ENCODE assay signal across 8 cellular contexts in genomic region chr3:97971679-97972567, GRCh38. TPM values are rescaled to one million over a fixed set of nuclear protein-coding genes. Genes with fewer than 3 reads are reported as not detected.
DNase-seq lines count a peak whose midpoint lies in the region; ATAC-seq, FAIRE-seq and TF ChIP-seq lines count a peak whose summit lies in the region.

RIOX2 (minus strand) TSS chr3:97972431; CDS start chr3:97967593, 4,838 bp downstream.

- H3K27ac Mint-ChIP-seq in CD4-positive, CD25-positive, alpha-beta regulatory T cell, result peak within 1 kb of the TSS; percentile 76 to 98 (median 94)

- H3K79me2 ChIP-seq in endothelial cell of umbilical vein (ENCODE audit: control insufficient read depth, insufficient read depth, low read length), result peaks cover 36% of the 10 kb centered on the region

- peaks cover 7% of the 10 kb centered on the region for H3K36me3 Mint-ChIP-seq in CD4-positive, CD25-positive, alpha-beta regulatory T cell

- H3K27me3 Mint-ChIP-seq in CD4-positive, CD25-positive, alpha-beta regulatory T cell, result no peaks in the 10 kb centered on the region

- H3K9ac ChIP-seq in endothelial cell of umbilical vein (replicated peaks; ENCODE audit: extremely low read depth, insufficient read depth, low read length), result peak within 1 kb of the TSS; percentile 43

- H2AFZ ChIP-seq in endothelial cell of umbilical vein (ENCODE audit: low read depth, low read length), result peak within 1 kb of the TSS; percentile 94

- no peaks in the 10 kb centered on the region for H3K9me3 ChIP-seq in CD4-positive, CD25-positive, alpha-beta regulatory T cell (ENCODE audit: control insufficient read depth in 2 of 2, low read length in 2 of 2)
- H3K9me3 ChIP-seq in endothelial cell of umbilical vein (replicated peaks; ENCODE audit: control insufficient read depth, insufficient read depth, low read length), result no peaks in the 10 kb centered on the region
- H3K9me3 ChIP-seq in mononuclear cell (ENCODE audit: low read depth, low read length), result no peaks in the 10 kb centered on the region

- ATAC-seq in CD4-positive, CD25-positive, alpha-beta regulatory T cell (ENCODE audit: low read depth in 2 of 2), result peak; percentile 90 to 91
- peak; percentile 93 for ATAC-seq in GM19324 (IDR thresholded peaks at IDR 0.05; ENCODE audit: low FRiP score, unreplicated experiment)
- peak; percentile 75 for ATAC-seq in HG03469 (IDR thresholded peaks at IDR 0.05; ENCODE audit: unreplicated experiment)

- DNase-seq in CD4-positive, CD25-positive, alpha-beta regulatory T cell, result peak; percentile 54 to 90 (median 79)
- DNase-seq in NOMO-1 treated with DMSO at 0.1 percent for 48 hours (lab: John Stamatoyannopoulos, UW; ENCODE audit: unreplicated experiment), result peak; percentile 71
- DNase-seq in activated CD8-positive, alpha-beta memory T cell treated with anti-CD3 and anti-CD28 coated beads, Interleukin-2, amount 50 U/mL, for 1 hour (ENCODE audit: extremely low read depth), result peak; percentile 33
- DNase-seq in endothelial cell of umbilical vein (ENCODE audit: low read depth, low spot score), result peak; percentile 62
- peak; percentile 66 for DNase-seq in stimulated activated CD8-positive, alpha-beta memory T cell treated with anti-CD3 and anti-CD28 coated beads, Interleukin-4, amount 100 ng/mL, for 24 hours (ENCODE audit: low read depth)

- peak within 1 kb of the TSS; percentile 90 to 96 (median 94) for H3K4me3 Mint-ChIP-seq in CD4-positive, CD25-positive, alpha-beta regulatory T cell

- peak within 1 kb of the TSS; percentile 67 for H3K27ac ChIP-seq in CD4-positive, CD25-positive, alpha-beta regulatory T cell (ENCODE audit: insufficient read depth, low read length, poor library complexity, severe bottlenecking)
- peak within 1 kb of the TSS; percentile 29 for H3K27ac ChIP-seq in endothelial cell of umbilical vein (ENCODE audit: insufficient read depth, low read depth, low read length)

- H3K4me3 ChIP-seq in CD4-positive, CD25-positive, alpha-beta regulatory T cell (ENCODE audit: low read depth, low read length), result peak within 1 kb of the TSS; percentile 78
- peak within 1 kb of the TSS; percentile 35 to 97 (median 56) for H3K4me3 ChIP-seq in endothelial cell of umbilical vein (replicated peaks in 1 of 3; ENCODE audit: insufficient read depth in 1 of 3, low read depth in 1 of 3, low read length in 3 of 3)
- peak within 1 kb of the TSS; percentile 55 for H3K4me3 ChIP-seq in mononuclear cell (ENCODE audit: low read length)

- TF ChIP-seq POLR2A in endothelial cell of umbilical vein (IDR thresholded peaks at IDR 0.05; ENCODE audit: low read depth, low read length), result peak; percentile 82

- dilution Hi-C loops in endothelial cell of umbilical vein (cut with MboI; ENCODE audit: extremely low pct_ligation_motif_present, low sequenced_read_pairs), result no loop called here

- peaks cover 32% of the 10 kb centered on the region for H3K4me1 ChIP-seq in CD4-positive, CD25-positive, alpha-beta regulatory T cell (ENCODE audit: control insufficient read depth, insufficient read depth, low read length, poor library complexity, severe bottlenecking)
- H3K4me1 ChIP-seq in endothelial cell of umbilical vein (ENCODE audit: control insufficient read depth, extremely low read depth, insufficient read depth, low read length) (peaks cover 17% of the 10 kb centered on the region), mononuclear cell (ENCODE audit: insufficient read depth, low read length) (peaks cover 30% of the 10 kb centered on the region)

- H3K36me3 ChIP-seq in CD4-positive, CD25-positive, alpha-beta regulatory T cell (ENCODE audit: control insufficient read depth, insufficient read depth, low read length), result peaks cover 3% of the 10 kb centered on the region
- H3K36me3 ChIP-seq in endothelial cell of umbilical vein (ENCODE audit: control insufficient read depth in 2 of 2, extremely low read depth in 1 of 2, insufficient read depth in 2 of 2, low read length in 2 of 2), result no peaks in the 10 kb centered on the region

- peak within 1 kb of the TSS; percentile 73 for H3K4me2 ChIP-seq in endothelial cell of umbilical vein (ENCODE audit: insufficient read depth, low read length)

- H4K20me1 ChIP-seq in endothelial cell of umbilical vein (replicated peaks; ENCODE audit: control insufficient read depth, extremely low read depth, insufficient read depth, low read length), result no peaks in the 10 kb centered on the region

- BruUV-seq in endothelial cell of umbilical vein (replicated peaks; lab: Mats Ljungman, UMichigan), result TSS peak; percentile 40

- peak; percentile 38 for FAIRE-seq in endothelial cell of umbilical vein (lab: Jason Lieb, UNC)

- no peaks in the 10 kb centered on the region for H3K9me1 ChIP-seq in endothelial cell of umbilical vein (replicated peaks; ENCODE audit: control insufficient read depth, extremely low read depth, insufficient read depth, low read length)

- CTCF ChIA-PET in endothelial cell of umbilical vein (lab: Charles Lee), result interaction anchor here (0.6 to 1.7 kb wide), 3 partner anchors 17 to 207 kb away, joined by 3 to 4 read pairs (median 3); partner anchors contain the start of gene ARL6

- POLR2A ChIA-PET in endothelial cell of umbilical vein (lab: Charles Lee), result no interaction called here

- H3K4me1 Mint-ChIP-seq in CD4-positive, CD25-positive, alpha-beta regulatory T cell, result peaks cover 29 to 65% (median 46%) of the 10 kb centered on the region in 4 donors

- no peaks in the 10 kb centered on the region for H3K9me3 Mint-ChIP-seq in CD4-positive, CD25-positive, alpha-beta regulatory T cell

- H3K27me3 ChIP-seq in CD4-positive, CD25-positive, alpha-beta regulatory T cell (ENCODE audit: control insufficient read depth, insufficient read depth, low read length), result no peaks in the 10 kb centered on the region
- no peaks in the 10 kb centered on the region for H3K27me3 ChIP-seq in endothelial cell of umbilical vein (ENCODE audit: control insufficient read depth in 2 of 2, insufficient read depth in 2 of 2, low read length in 2 of 2)
- no peaks in the 10 kb centered on the region for H3K27me3 ChIP-seq in mononuclear cell (ENCODE audit: insufficient read depth, low read length)

- peak in 1 of 2 donors; percentile 15 for TF ChIP-seq CTCF in endothelial cell of umbilical vein (IDR thresholded peaks at IDR 0.05; ENCODE audit: extremely low read depth in 1 of 2, insufficient read depth in 1 of 2, low read depth in 1 of 2, low read length in 2 of 2)

- intact Hi-C loops in endothelial cell of umbilical vein (cut with micrococcal nuclease), result loop anchor here (1.0 kb wide), 1 partner anchor 150 kb away; the partner anchor contains the start of gene CRYBG3

TF ChIP-seq in endothelial cell of umbilical vein, 7 proteins besides CTCF, POLR2A, EP300 and RAD21:
- TF ChIP-seq JUN (IDR thresholded peaks at IDR 0.05; ENCODE audit: borderline replicate concordance, insufficient read depth, insufficient read length, low read depth) (no peak), FOS (IDR thresholded peaks at IDR 0.05; ENCODE audit: borderline replicate concordance, insufficient read depth, low read length) (no peak), EZH2 (IDR thresholded peaks at IDR 0.05; ENCODE audit: borderline replicate concordance, low read depth, low read length, severe bottlenecking) (no peak), MAX (IDR thresholded peaks at IDR 0.05; ENCODE audit: insufficient read depth, insufficient read length) (peak; percentile 89), GATA2 (IDR thresholded peaks at IDR 0.05; ENCODE audit: insufficient read depth, insufficient read length, low read depth, low read length) (no peak), POLR2AphosphoS5 (IDR thresholded peaks at IDR 0.05; ENCODE audit: insufficient read depth, low read depth, low read length) (peak; percentile 89), MYC (IDR thresholded peaks at IDR 0.05; ENCODE audit: low read depth, low read length) (peak; percentile 54)

RNA-seq across cellular contexts. Expression of gene RIOX2, which starts in this region (rescaled TPM):
- 21.8 TPM for total RNA-seq in CD4-positive, CD25-positive, alpha-beta regulatory T cell
- 10 to 100 TPM; 26.0 to 32.2 (median 29.6) TPM for polyA plus RNA-seq in CD4-positive, CD25-positive, alpha-beta regulatory T cell
- total RNA-seq in endothelial cell of umbilical vein, result 24.5 and 30.5 TPM in 2 replicates
- polyA plus RNA-seq in endothelial cell of umbilical vein, result 10.3 and 14.5 TPM in 2 replicates
- 15.7 and 16.4 TPM in 2 replicates for polyA plus RNA-seq in endothelial cell of umbilical vein (2011; cell fraction: cytosol; rRNA removed)
- polyA plus RNA-seq in endothelial cell of umbilical vein (2011; cell fraction: nucleus; rRNA removed), result 31.4 and 36.8 TPM in 2 replicates
- 24.9 and 28.1 TPM in 2 replicates for polyA plus RNA-seq in endothelial cell of umbilical vein (2012)
- polyA minus RNA-seq in endothelial cell of umbilical vein, result 31.5 and 32.8 TPM in 2 replicates
- polyA minus RNA-seq in endothelial cell of umbilical vein (2011; cell fraction: cytosol; rRNA and poly(A)+ RNA removed), result 8.5 TPM
- 28.0 and 28.5 TPM in 2 replicates for polyA minus RNA-seq in endothelial cell of umbilical vein (2011; cell fraction: nucleus; rRNA and poly(A)+ RNA removed)
- 12.1 TPM for total RNA-seq in mononuclear cell

Comparison
In these comparisons a context has a peak if more than half of its experiments do, and no peak if none do; other contexts are left out.
1. Peak in every context shown above with its lines: DNase-seq, ATAC-seq, H3K4me3 ChIP-seq and H3K27ac ChIP-seq.